8 cellular contexts compared by ENCODE assay signal in genomic region chr19:18438331-18439024, GRCh38. TPM values are rescaled to one million over a fixed set of nuclear protein-coding genes. Genes with fewer than 3 reads are reported as not detected.
DNase-seq lines count a peak whose midpoint lies in the region; ATAC-seq and TF ChIP-seq lines count a peak whose summit lies in the region.

No MANE protein-coding gene starts in this region.

- TF ChIP-seq POLR2A in adrenal gland (IDR thresholded peaks at IDR 0.05): no peak

- H3K4me1 ChIP-seq in HEK293 (ENCODE audit: control insufficient read depth, insufficient read depth, low read length) (peaks cover 16% of the 10 kb centered on the region), adrenal gland (replicated peaks in 1 of 2) (peaks cover 25 to 29% of the 10 kb centered on the region in 2 donors)

- POLR2A ChIA-PET in HEK293 (lab: Yijun Ruan, JAX): interaction anchor here (0.6 to 1.8 kb wide), 3 partner anchors 13 to 494 kb away, joined by 4 to 5 read pairs (median 4); partner anchors contain the start of genes COPE and DDX49

- H3K36me3 ChIP-seq in HEK293 (ENCODE audit: control insufficient read depth in 2 of 2, insufficient read depth in 1 of 2, low read length in 2 of 2) (peaks cover 5 to 26% of the 10 kb centered on the region in 2 experiments; a peak in 2 of 3 replicates), adrenal gland (replicated peaks in 1 of 2) (peaks cover 0 to 2% of the 10 kb centered on the region in 2 donors)

- no peak for ATAC-seq in HG03280 (IDR thresholded peaks at IDR 0.05; ENCODE audit: unreplicated experiment)
- no peak for ATAC-seq in GM21447 (IDR thresholded peaks at IDR 0.05; ENCODE audit: unreplicated experiment)

- intact Hi-C loops in adrenal gland (cut with DNase I): no loop called here

- H3K9me3 ChIP-seq in HEK293 (ENCODE audit: control insufficient read depth, insufficient read depth, low read depth, low read length): no peaks in the 10 kb centered on the region
- H3K9me3 ChIP-seq in adrenal gland (replicated peaks in 1 of 3): no peaks in the 10 kb centered on the region

- H3K27ac ChIP-seq in HEK293 (ENCODE audit: extremely low read depth, low read depth, low read length) (peak overlapping the region; percentile 94), adrenal gland (peak overlapping the region; percentile 30 to 92 (median 66)), skin epidermis (peak overlapping the region in 14 of 21 experiments; percentile 1 to 76 (median 46))

- TF ChIP-seq CTCF in HEK293 (tag by site-specific recombination; IDR thresholded peaks at IDR 0.05) (peak; percentile 91), adrenal gland (IDR thresholded peaks at IDR 0.05) (no peak)

- WGBS in adrenal gland, 4 donors: 23 to 48% (median 28%) methylated on average over 12 to 24 of the region's 24 CpGs

- peak overlapping the region; percentile 8 for H3K4me3 ChIP-seq in HEK293 (ENCODE audit: low read depth, low read length)
- H3K4me3 ChIP-seq in adrenal gland: peak overlapping the region in 2 of 4 donors; percentile 40 to 72
- H3K4me3 ChIP-seq in skin epidermis: peak overlapping the region; percentile 35 to 58 (median 43)

- DNase-seq in adrenal gland (peak; percentile 52 to 87 (median 79)), hepatic stellate cell (ENCODE audit: low spot score) (peak; percentile 46), DMS53 (lab: John Stamatoyannopoulos, UW) (no peak), activated gamma-delta T cell (lab: John Stamatoyannopoulos, UW) (no peak)

- CTCF ChIA-PET in HEK293 (lab: Yijun Ruan, JAX): interaction anchor here (1.0 to 3.2 kb wide), 4 partner anchors 12 to 150 kb away, joined by 3 to 25 read pairs (median 12); partner anchors contain the start of gene REX1BD

- no peaks in the 10 kb centered on the region for H3K27me3 ChIP-seq in adrenal gland

TF ChIP-seq in HEK293, 187 proteins besides CTCF, POLR2A, EP300 and RAD21 (continues in another document):
- TF ChIP-seq ZNF658 (tag by site-specific recombination; IDR thresholded peaks at IDR 0.05) (no peak), HOXC10 (CRISPR knock-in tag; IDR thresholded peaks at IDR 0.05) (no peak), ZNF560 (tag by site-specific recombination; IDR thresholded peaks at IDR 0.05; ENCODE audit: borderline replicate concordance) (no peak), ZNF624 (tag by site-specific recombination; IDR thresholded peaks at IDR 0.05) (no peak), HOXD13 (CRISPR knock-in tag; IDR thresholded peaks at IDR 0.05; ENCODE audit: borderline replicate concordance) (no peak), ZNF585B (tag by site-specific recombination; IDR thresholded peaks at IDR 0.05) (no peak), PATZ1 (tag by site-specific recombination; IDR thresholded peaks at IDR 0.05) (peak; percentile 98), SP3 (tag by site-specific recombination; IDR thresholded peaks at IDR 0.05) (no peak; the same call in 1 of the 2 replicates), SCRT1 (tag by site-specific recombination; IDR thresholded peaks at IDR 0.05; ENCODE audit: borderline replicate concordance) (peak; percentile 61; the same call in 1 of the 2 replicates), SALL2 (tag by site-specific recombination; IDR thresholded peaks at IDR 0.05; ENCODE audit: borderline replicate concordance) (no peak), ZFP37 (tag by site-specific recombination; IDR thresholded peaks at IDR 0.05) (0 out of 2 replicates have a peak, but pooled peaks have one; percentile 7), ZNF777 (tag by site-specific recombination; IDR thresholded peaks at IDR 0.05; ENCODE audit: borderline replicate concordance) (no peak), ZNF138 (tag by site-specific recombination; IDR thresholded peaks at IDR 0.05; ENCODE audit: borderline replicate concordance) (no peak), ZFHX2 (tag by site-specific recombination; conservative IDR thresholded peaks at IDR 0.05) (peak; percentile 97), ZNF426 (tag by site-specific recombination; IDR thresholded peaks at IDR 0.05) (no peak), ZBTB48 (tag by site-specific recombination; IDR thresholded peaks at IDR 0.05) (peak; percentile 97), ZBTB1 (tag by site-specific recombination; IDR thresholded peaks at IDR 0.05) (no peak), ZNF830 (tag by site-specific recombination; IDR thresholded peaks at IDR 0.05; ENCODE audit: low read depth) (no peak), PRDM1 (tag by site-specific recombination; IDR thresholded peaks at IDR 0.05) (peak; percentile 93), ZNF394 (tag by site-specific recombination; IDR thresholded peaks at IDR 0.05; ENCODE audit: borderline replicate concordance) (no peak; the same call in 1 of the 2 replicates), ELK4 (IDR thresholded peaks at IDR 0.05; ENCODE audit: borderline replicate concordance, low read depth, low read length) (no peak), YY2 (tag by site-specific recombination; IDR thresholded peaks at IDR 0.05) (no peak), ZNF398 (tag by site-specific recombination; IDR thresholded peaks at IDR 0.05) (peak; percentile 100), ZNF513 (tag by site-specific recombination; IDR thresholded peaks at IDR 0.05) (no peak), SP7 (tag by site-specific recombination; IDR thresholded peaks at IDR 0.05) (peak; percentile 94), ZNF132 (tag by site-specific recombination; IDR thresholded peaks at IDR 0.05; ENCODE audit: borderline replicate concordance) (no peak), KLF16 (tag by site-specific recombination; IDR thresholded peaks at IDR 0.05) (no peak), ZNF785 (tag by site-specific recombination; IDR thresholded peaks at IDR 0.05) (0 out of 2 replicates have a peak, but pooled peaks have one; percentile 44), ZNF114 (tag by site-specific recombination; IDR thresholded peaks at IDR 0.05) (no peak), ZIC2 (tag by site-specific recombination; IDR thresholded peaks at IDR 0.05) (peak; percentile 100)

RNA-seq across cellular contexts. Expression of gene ISYNA1, which starts 0.5 kb away (rescaled TPM):
- 100 to 1,000 TPM in 3 of 8 donors, 10 to 100 TPM in 5; 32.3 to 211 (median 78.7) TPM for total RNA-seq in adrenal gland
- 100 to 1,000 TPM in 2 of 3 donors, 1 to 10 TPM in 1; 3.2 to 313 (median 125) TPM for polyA plus RNA-seq in adrenal gland

RNA-seq across cellular contexts. Expression of gene SSBP4, which starts 19.3 kb away (rescaled TPM):
- total RNA-seq in adrenal gland: 100 to 1,000 TPM in 1 of 8 donors, 10 to 100 TPM in 7; 38.9 to 119 (median 73.7) TPM
- polyA plus RNA-seq in adrenal gland: 100 to 1,000 TPM in 2 of 3 donors, 1 to 10 TPM in 1; 9.1 to 160 (median 136) TPM

RNA-seq across cellular contexts. Expression of gene LRRC25, which starts 41.1 kb away (rescaled TPM):
- 10 to 100 TPM in 7 of 8 donors, 1 to 10 TPM in 1; 8.7 to 38.2 (median 22.5) TPM for total RNA-seq in adrenal gland
- polyA plus RNA-seq in adrenal gland: 10 to 100 TPM in 1 of 3 donors, 1 to 10 TPM in 2; 5.1 to 18.4 (median 8.5) TPM

RNA-seq across cellular contexts. Expression of gene GDF15, which starts 52.5 kb away (rescaled TPM):
- total RNA-seq in adrenal gland: 10 to 100 TPM in 4 of 8 donors, 1 to 10 TPM in 3, under 1 TPM in 1; 0.90 to 29.2 (median 9.0) TPM
- 1 to 10 TPM in 2 of 3 donors, under 1 TPM in 1; 0.33 to 5.3 (median 2.6) TPM for polyA plus RNA-seq in adrenal gland

Comparison
In these comparisons a context has a peak if more than half of its experiments do, and no peak if none do; other contexts are left out.
1. DNase-seq: peak in adrenal gland (7 of 7) and hepatic stellate cell (single experiment); none in DMS53 (single experiment) and activated gamma-delta T cell (single experiment).
2. Peak in every context shown above with its lines, with median percentiles within 50 percentile points of each other: H3K27ac ChIP-seq.